In the genomic region with DNA sequence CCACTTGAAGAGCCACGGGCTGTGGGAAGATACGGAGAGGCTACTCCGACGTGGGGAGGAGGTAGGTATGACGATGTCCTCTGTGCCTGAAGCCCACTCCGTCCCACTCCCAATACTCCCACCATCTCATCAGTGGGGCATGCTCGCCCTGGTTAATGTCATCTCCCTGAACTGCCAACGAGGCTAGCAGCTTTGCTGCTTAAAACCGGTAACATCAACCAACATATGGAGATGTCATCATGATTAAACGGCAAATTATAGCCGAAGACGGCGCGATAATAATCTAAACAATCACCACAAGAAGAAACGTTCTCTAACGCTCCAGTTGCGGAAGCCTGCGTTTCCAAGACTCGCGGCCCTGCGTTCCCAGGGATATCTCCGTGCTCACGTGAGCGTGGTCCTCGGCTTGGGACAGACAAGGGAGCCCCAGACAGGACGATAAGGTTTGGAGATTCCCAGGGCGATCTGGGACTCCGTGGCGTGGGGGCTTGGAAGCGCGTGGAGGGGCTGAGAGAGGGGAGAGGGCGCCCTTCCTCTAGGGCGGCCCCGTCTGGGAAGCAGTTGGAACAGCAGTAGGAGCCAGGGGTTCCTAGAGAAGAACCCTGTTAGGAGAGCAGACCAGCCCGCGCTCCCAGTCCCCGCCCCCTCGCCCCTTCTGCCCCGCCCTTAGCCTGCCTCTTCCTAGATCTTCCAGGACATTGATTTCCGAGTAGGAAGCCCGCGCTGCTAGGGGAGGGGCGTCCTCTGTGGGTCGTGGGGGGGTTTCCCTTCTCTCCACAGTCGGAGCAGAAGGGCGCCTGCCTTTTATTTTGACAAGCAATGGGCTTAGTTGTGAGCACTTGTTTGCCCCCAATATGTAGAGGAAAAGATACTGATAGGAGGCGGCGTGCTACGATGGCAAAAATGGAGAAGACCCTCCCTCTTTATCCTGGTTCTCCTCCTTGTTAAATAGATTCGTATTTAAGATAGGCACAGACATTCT, we compare ENCODE assay signal across 8 cellular contexts. TPM values are rescaled to one million over a fixed set of nuclear protein-coding genes. Genes with fewer than 3 reads are reported as not detected.
DNase-seq lines count a peak whose midpoint lies in the region; ATAC-seq and TF ChIP-seq lines count a peak whose summit lies in the region.

No MANE protein-coding gene starts in this region.

- peak overlapping the region; percentile 77 for H3K4me2 ChIP-seq in mesendoderm (ENCODE audit: low read length)

- H3K27me3 Mint-ChIP-seq in type B pancreatic cell = peaks cover 98% of the 10 kb centered on the region

- H3K4me3 ChIP-seq in H7 (ENCODE audit: insufficient read depth, low read depth, low read length) (peak overlapping the region; percentile 31), SJCRH30 (peak overlapping the region; percentile 39), mesendoderm (ENCODE audit: low read length) (peak overlapping the region; percentile 28)
- H3K4me3 ChIP-seq in effector memory CD4-positive, alpha-beta T cell (ENCODE audit: insufficient read depth, low read depth, low read length, poor library complexity, severe bottlenecking) = peak overlapping the region; percentile 64

- H3K4me3 Mint-ChIP-seq in type B pancreatic cell = peak overlapping the region; percentile 92

- H3K56ac ChIP-seq in mesendoderm (ENCODE audit: low read length) = peak overlapping the region; percentile 75

- H3K79me2 ChIP-seq in mesendoderm (ENCODE audit: control insufficient read depth, insufficient read depth, low read length) = no peaks in the 10 kb centered on the region

- no peak overlapping the region for H4K5ac ChIP-seq in mesendoderm (ENCODE audit: low read length)

- peaks cover 9% of the 10 kb centered on the region for H3K9me3 Mint-ChIP-seq in type B pancreatic cell

- no peak overlapping the region for H4K8ac ChIP-seq in mesendoderm (ENCODE audit: low read depth, low read length)

- no peak overlapping the region for H2BK120ac ChIP-seq in mesendoderm (ENCODE audit: low read depth, low read length)

- no peaks in the 10 kb centered on the region for H3K9me3 ChIP-seq in SJCRH30 (replicated peaks)
- no peaks in the 10 kb centered on the region for H3K9me3 ChIP-seq in effector memory CD4-positive, alpha-beta T cell (ENCODE audit: control insufficient read depth, low read length)

- H3K36me3 ChIP-seq in H7 (replicated peaks; ENCODE audit: control insufficient read depth, insufficient read depth, low read length) (no peaks in the 10 kb centered on the region), SJCRH30 (peaks cover 33% of the 10 kb centered on the region), mesendoderm (ENCODE audit: control insufficient read depth, insufficient read depth, low read length) (no peaks in the 10 kb centered on the region)
- no peaks in the 10 kb centered on the region for H3K36me3 ChIP-seq in effector memory CD4-positive, alpha-beta T cell (ENCODE audit: control insufficient read depth, insufficient read depth, low read length)

- H3K9ac ChIP-seq in mesendoderm (ENCODE audit: low read length) = peak overlapping the region; percentile 57

- no peak for ATAC-seq in HG03439 (IDR thresholded peaks at IDR 0.05; ENCODE audit: unreplicated experiment)

- peaks cover 3% of the 10 kb centered on the region for H3K36me3 Mint-ChIP-seq in type B pancreatic cell

- H2BK15ac ChIP-seq in mesendoderm (replicated peaks; ENCODE audit: low read depth) = no peak overlapping the region

- no peak overlapping the region for H3K23ac ChIP-seq in mesendoderm (ENCODE audit: low read length)

- H2AK5ac ChIP-seq in mesendoderm (ENCODE audit: low read length) = no peak overlapping the region

- H3K18ac ChIP-seq in mesendoderm (ENCODE audit: low read length) = no peak overlapping the region

- TF ChIP-seq CTCF in type B pancreatic cell (conservative IDR thresholded peaks at IDR 0.05) = peak; percentile 51

- H3K27ac ChIP-seq in SJCRH30 (peak overlapping the region; percentile 20; the same call in 1 of the 2 replicates), mesendoderm (ENCODE audit: low read depth, low read length) (no peak overlapping the region)
- H3K27ac ChIP-seq in effector memory CD4-positive, alpha-beta T cell (ENCODE audit: insufficient read depth, low read length, poor library complexity, severe bottlenecking) = no peak overlapping the region

- WGBS in mesendoderm (ENCODE audit: extremely low coverage, insufficient coverage, low lambda C conversion rate) = no CpG with 5 or more reads among the region's 50 CpGs

- no peaks in the 10 kb centered on the region for H3K4me1 ChIP-seq in SJCRH30
- peaks cover 55% of the 10 kb centered on the region for H3K4me1 ChIP-seq in effector memory CD4-positive, alpha-beta T cell (ENCODE audit: control insufficient read depth, insufficient read depth, low read length, poor library complexity, severe bottlenecking)
- peaks cover 11% of the 10 kb centered on the region for H3K4me1 ChIP-seq in mesendoderm (ENCODE audit: control insufficient read depth, low read depth, low read length)

- no peak overlapping the region for H3K4ac ChIP-seq in mesendoderm (ENCODE audit: low read depth, low read length)

- no peak overlapping the region for H2BK5ac ChIP-seq in mesendoderm (ENCODE audit: low read length)

- no peaks in the 10 kb centered on the region for H3K79me1 ChIP-seq in mesendoderm (ENCODE audit: low read length)

- H3K27me3 ChIP-seq in H7 (ENCODE audit: control insufficient read depth, insufficient read depth, low read length) (peaks cover 97% of the 10 kb centered on the region), SJCRH30 (no peaks in the 10 kb centered on the region), mesendoderm (ENCODE audit: insufficient read depth, low read length, poor library complexity) (peaks cover 42% of the 10 kb centered on the region)
- H3K27me3 ChIP-seq in effector memory CD4-positive, alpha-beta T cell (replicated peaks; ENCODE audit: control insufficient read depth, insufficient read depth, low read length, poor library complexity, severe bottlenecking) = peaks cover 82% of the 10 kb centered on the region

- peaks cover 19% of the 10 kb centered on the region for H3K4me1 Mint-ChIP-seq in type B pancreatic cell (ENCODE audit: unreplicated experiment)

- H3K27ac Mint-ChIP-seq in type B pancreatic cell = peak overlapping the region; percentile 60

- DNase-seq in AG08396 (ENCODE audit: low spot score) (peak; percentile 73), H7 (peak; percentile 94), SJCRH30 (no peak), mesendoderm (peak; percentile 91), type B pancreatic cell (ENCODE audit: extremely low spot score, unreplicated experiment) (no peak), inferior parietal cortex (ENCODE audit: extremely low spot score) (no peak)
- no peak for DNase-seq in effector memory CD4-positive, alpha-beta T cell

RNA-seq across cellular contexts. Expression of a gene that starts 10.7 kb away (rescaled TPM):
- total RNA-seq in H7 (2014; rRNA removed; shearing (Covaris generic)) = 0.63 TPM in 1 of 2 replicates, not detected in the other
- total RNA-seq in SJCRH30 (2014; rRNA removed; shearing (Covaris generic)) = 110 and 114 TPM in 2 replicates
- 0.25 TPM for polyA plus RNA-seq in mesendoderm (2013, experiment 1 of 2)
- 0.25 TPM for polyA plus RNA-seq in mesendoderm (2013, experiment 2 of 2)
- total RNA-seq in type B pancreatic cell (ENCODE audit: low replicate concordance) = 0.48 and 6.3 TPM in 2 replicates

Comparison
In these comparisons a context has a peak if more than half of its experiments do, and no peak if none do; other contexts are left out.
1. DNase-seq: peak in AG08396 (single experiment), H7 (single experiment) and mesendoderm (single experiment); none in SJCRH30 (0 of 2), effector memory CD4-positive, alpha-beta T cell (0 of 3), type B pancreatic cell (single experiment) and inferior parietal cortex (single experiment).
2. RNA of a gene that starts 10.7 kb away (total RNA-seq): 110 to 114 TPM in SJCRH30; 0.48 to 6.3 TPM in type B pancreatic cell and 0.63 TPM in H7; every median in the first group is over 10 times any median in the second.
3. Peak in every context shown above with its lines, with median percentiles within 50 percentile points of each other: H3K4me3 ChIP-seq.